5 cellular contexts compared by ENCODE assay signal in genomic region chr3:178209618-178210017, GRCh38.
DNase-seq lines count a peak whose midpoint lies in the region; TF ChIP-seq lines count a peak whose summit lies in the region.
"Not testable (repeated sequence)": the region's sequence is repeated elsewhere in the genome, so short reads cannot be mapped to it uniquely, and the experiment has no call there.

No MANE protein-coding gene starts in this region.

- H3K27me3 Mint-ChIP-seq in MCF 10A (ENCODE audit: insufficient read depth, unreplicated experiment); endodermal cell (ENCODE audit: insufficient read depth): not testable (repeated sequence)

- H3K56ac ChIP-seq in mesendoderm (ENCODE audit: low read length) = peak overlapping the region; percentile 81

- H3K79me2 ChIP-seq in mesendoderm (ENCODE audit: control insufficient read depth, insufficient read depth, low read length) = not testable (repeated sequence)

- not testable (repeated sequence) for H3K9me3 ChIP-seq in endodermal cell (ENCODE audit: control insufficient read depth, low read length)

- in situ Hi-C loops in astrocyte of the cerebellum (cut with HindIII; ENCODE audit: low sequenced_read_pairs) = not testable (repeated sequence)

- peak overlapping the region; percentile 95 for H3K18ac ChIP-seq in mesendoderm (ENCODE audit: low read length)

- 91 to 100% methylated on average over 2 of the region's 2 CpGs for WGBS in endodermal cell (ENCODE audit: insufficient coverage in 1 of 2, insufficient read length in 1 of 2), 2 experiments
- no CpG with 5 or more reads among the region's 2 CpGs for WGBS in mesendoderm (ENCODE audit: extremely low coverage, insufficient coverage, low lambda C conversion rate)

- H2BK120ac ChIP-seq in mesendoderm (ENCODE audit: low read depth, low read length) = peak overlapping the region; percentile 66

- BruUV-seq in MCF 10A (replicated peaks; lab: Mats Ljungman, UMichigan) = not testable (repeated sequence)

- not testable (repeated sequence) for H3K36me3 ChIP-seq in endodermal cell (ENCODE audit: control insufficient read depth, insufficient read depth, low read length); mesendoderm (ENCODE audit: control insufficient read depth, insufficient read depth, low read length)

- H3K27ac Mint-ChIP-seq in MCF 10A (ENCODE audit: low read depth, unreplicated experiment) = peak overlapping the region; percentile 73
- peak overlapping the region; percentile 43 for H3K27ac Mint-ChIP-seq in endodermal cell

- not testable (repeated sequence) for H3K23ac ChIP-seq in mesendoderm (ENCODE audit: low read length)

- POLR2A ChIA-PET in MCF 10A (lab: Yijun Ruan, JAX) = interaction anchor here (1.4 kb wide), 1 partner anchor 9 kb away, joined by 5 read pairs; no protein-coding TSS in a partner anchor

- H3K9ac ChIP-seq in endodermal cell (ENCODE audit: extremely low read depth, low read length, poor library complexity, severe bottlenecking) = not testable (repeated sequence)
- peak overlapping the region; percentile 21 for H3K9ac ChIP-seq in mesendoderm (ENCODE audit: low read length)

- not testable (repeated sequence) for H4K5ac ChIP-seq in mesendoderm (ENCODE audit: low read length)

- not testable (repeated sequence) for H3K36me3 Mint-ChIP-seq in MCF 10A (ENCODE audit: insufficient read depth, unreplicated experiment); endodermal cell (ENCODE audit: low read depth)

- not testable (repeated sequence) for H3K27ac ChIP-seq in endodermal cell (ENCODE audit: low read depth, low read length)
- peak overlapping the region; percentile 67 for H3K27ac ChIP-seq in mesendoderm (ENCODE audit: low read depth, low read length)

- not testable (repeated sequence) for H3K9me3 Mint-ChIP-seq in MCF 10A (ENCODE audit: unreplicated experiment); endodermal cell

- not testable (repeated sequence) for H4K8ac ChIP-seq in mesendoderm (ENCODE audit: low read depth, low read length)

- H2AK5ac ChIP-seq in mesendoderm (ENCODE audit: low read length) = not testable (repeated sequence)

- H2BK15ac ChIP-seq in mesendoderm (replicated peaks; ENCODE audit: low read depth) = not testable (repeated sequence)

- H3K4me3 Mint-ChIP-seq in MCF 10A (ENCODE audit: unreplicated experiment) = not testable (repeated sequence)
- H3K4me3 Mint-ChIP-seq in endodermal cell = peak overlapping the region; percentile 10

- intact Hi-C loops in MCF 10A (cut with micrococcal nuclease) = not testable (repeated sequence)

- H3K4ac ChIP-seq in mesendoderm (ENCODE audit: low read depth, low read length) = peak overlapping the region; percentile 99

- H3K4me1 ChIP-seq in endodermal cell (ENCODE audit: control insufficient read depth, insufficient read depth, low read length) (peaks cover 21% of the 10 kb centered on the region), mesendoderm (ENCODE audit: control insufficient read depth, low read depth, low read length) (peaks cover 20% of the 10 kb centered on the region)

- peak; percentile 13 for DNase-seq in ELF-1 (ENCODE audit: low read depth, low spot score)
- peak; percentile 20 for DNase-seq in astrocyte of the cerebellum (ENCODE audit: low read depth)
- not testable (repeated sequence) for DNase-seq in MCF 10A (ENCODE audit: unreplicated experiment)
- peak; percentile 48 for DNase-seq in endodermal cell
- DNase-seq in mesendoderm = peak; percentile 51

- H3K79me1 ChIP-seq in mesendoderm (ENCODE audit: low read length) = not testable (repeated sequence)

- H3K27me3 ChIP-seq in endodermal cell (ENCODE audit: control insufficient read depth, insufficient read depth, low read length, poor library complexity, severe bottlenecking); mesendoderm (ENCODE audit: insufficient read depth, low read length, poor library complexity): not testable (repeated sequence)

- CTCF ChIA-PET in MCF 10A (lab: Yijun Ruan, JAX) = not testable (repeated sequence)

- H3K4me2 ChIP-seq in mesendoderm (ENCODE audit: low read length) = not testable (repeated sequence)

- H2BK5ac ChIP-seq in mesendoderm (ENCODE audit: low read length) = peak overlapping the region; percentile 76

- TF ChIP-seq CTCF in astrocyte of the cerebellum (IDR thresholded peaks at IDR 0.05; ENCODE audit: low read depth, low read length, missing control alignments); MCF 10A (IDR thresholded peaks at IDR 0.05; ENCODE audit: unreplicated experiment); endodermal cell (conservative IDR thresholded peaks at IDR 0.05): not testable (repeated sequence)

- not testable (repeated sequence) for H3K4me1 Mint-ChIP-seq in MCF 10A (ENCODE audit: insufficient read depth, unreplicated experiment)
- H3K4me1 Mint-ChIP-seq in endodermal cell = peaks cover 42% of the 10 kb centered on the region

- not testable (repeated sequence) for H3K4me3 ChIP-seq in astrocyte of the cerebellum (ENCODE audit: low read depth, low read length); endodermal cell (ENCODE audit: low read length); mesendoderm (ENCODE audit: low read length)
